8 cellular contexts compared by ENCODE assay signal in the genomic region with DNA sequence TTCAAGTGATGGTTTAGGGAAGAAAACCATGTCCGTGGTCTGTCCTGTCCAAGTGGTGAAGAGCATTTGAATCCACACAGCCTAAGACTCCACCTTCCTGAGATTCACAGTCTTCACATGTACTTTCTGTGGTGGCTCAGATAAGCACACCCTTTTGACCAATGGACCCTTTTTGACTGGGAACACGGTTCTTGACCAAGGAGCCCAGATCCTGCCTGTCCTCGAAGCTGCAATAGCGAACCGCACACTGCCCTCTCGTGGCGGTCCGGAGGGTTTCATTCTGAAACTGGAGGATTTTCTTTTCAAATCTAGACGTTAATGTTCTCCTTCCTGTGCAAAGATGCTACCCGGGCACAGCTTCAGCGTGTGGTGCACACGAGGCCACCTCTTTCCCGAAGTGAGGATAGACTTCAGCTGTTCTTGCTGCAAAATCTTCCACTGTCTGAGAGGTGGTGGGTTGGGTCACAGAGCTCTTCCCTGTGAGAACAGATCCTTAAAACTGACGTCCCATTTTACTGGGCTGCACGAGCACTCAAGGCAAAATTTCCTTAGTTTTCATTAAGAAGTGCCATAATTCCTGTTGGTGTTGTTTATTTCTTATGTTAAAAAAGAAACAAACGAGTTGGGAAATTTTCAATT.
A peak's percentile ranks its signal among the peaks of the same experiment; 100 is the strongest.
DNase-seq lines count a peak whose midpoint lies in the region; ATAC-seq and TF ChIP-seq lines count a peak whose summit lies in the region.

No MANE protein-coding gene starts in this region.

- H3K9me3 ChIP-seq in CD4-positive, alpha-beta T cell (ENCODE audit: control insufficient read depth, low read length) = no peaks in the 10 kb centered on the region
- H3K9me3 ChIP-seq in HCT116 (ENCODE audit: control insufficient read depth in 1 of 2, insufficient read depth in 1 of 2, low read depth in 1 of 2, low read length in 2 of 2) = no peaks in the 10 kb centered on the region
- no peaks in the 10 kb centered on the region for H3K9me3 ChIP-seq in left lung

- no peak overlapping the region for H3K27ac ChIP-seq in CD4-positive, alpha-beta T cell (ENCODE audit: low read depth, low read length)
- H3K27ac ChIP-seq in HCT116 (ENCODE audit: low read depth, low read length) (no peak overlapping the region), cingulate gyrus (ENCODE audit: low read depth, low read length) (peak overlapping the region; percentile 82), left lung (no peak overlapping the region)

- no peak overlapping the region for H3K27ac Mint-ChIP-seq in CD4-positive, alpha-beta T cell
- H3K27ac Mint-ChIP-seq in activated CD4-positive, alpha-beta T cell treated with anti-CD3 and anti-CD28 coated beads, Interleukin-2, amount 10 ng/mL, durations not matched to agents 7 days and 5 days = no peak overlapping the region

- H4K20me1 ChIP-seq in HCT116 (ENCODE audit: insufficient read depth) = no peaks in the 10 kb centered on the region

- H3K4me2 ChIP-seq in HCT116 (ENCODE audit: low read length) = no peak overlapping the region

- H3K9ac ChIP-seq in HCT116 (ENCODE audit: low read length) = no peak overlapping the region

- TF ChIP-seq CTCF in CD4-positive, alpha-beta T cell (IDR thresholded peaks at IDR 0.05) = peak; percentile 80
- TF ChIP-seq CTCF in HCT116 (IDR thresholded peaks at IDR 0.05 in 2 of 3, conservative IDR thresholded peaks at IDR 0.05 in 1 of 3; ENCODE audit: borderline replicate concordance in 1 of 3, insufficient read depth in 1 of 3, low read depth in 2 of 3, low read length in 2 of 3) (peak; percentile 75 to 87 (median 87)), left lung (IDR thresholded peaks at IDR 0.05) (peak; percentile 70 to 71)

- TF ChIP-seq RAD21 in HCT116 (IDR thresholded peaks at IDR 0.05; ENCODE audit: low read depth) = peak; percentile 98

- H3K4me3 ChIP-seq in HCT116 (replicated peaks in 1 of 2; ENCODE audit: low read depth in 1 of 2, low read length in 2 of 2) (no peak overlapping the region), left lung (no peak overlapping the region)

- intact Hi-C loops in CD4-positive, alpha-beta T cell (cut with DNase I, micrococcal nuclease) = loop anchor here (1.0 to 10.0 kb wide), 7 partner anchors 45 to 757 kb away; a partner anchor contains a TSS
- intact Hi-C loops in HCT116 (cut with micrococcal nuclease) = loop anchor here (1.0 to 10.0 kb wide), 4 partner anchors 91 to 757 kb away; a partner anchor contains a TSS
- intact Hi-C loops in left lung (cut with DNase I) = loop anchor here in 1 of 2 donors (10.0 kb wide), 1 partner anchor 307 kb away; no protein-coding TSS in a partner anchor

- no TSS peak for BruUV-seq in HCT116 (replicated peaks; lab: Mats Ljungman, UMichigan)

- no peak overlapping the region for H3K4me3 Mint-ChIP-seq in CD4-positive, alpha-beta T cell
- no peak overlapping the region for H3K4me3 Mint-ChIP-seq in activated CD4-positive, alpha-beta T cell treated with anti-CD3 and anti-CD28 coated beads, Interleukin-2, amount 10 ng/mL, durations not matched to agents 7 days and 5 days

- CTCF ChIA-PET in CD4-positive, alpha-beta T cell (lab: Charles Lee) = interaction anchor here (0.6 to 2.6 kb wide), 9 partner anchors 11 to 758 kb away, joined by 3 to 13 read pairs (median 3); no protein-coding TSS in a partner anchor
- CTCF ChIA-PET in HCT116 (lab: Charles Lee) = interaction anchor here (1.0 to 3.1 kb wide), 11 partner anchors 9 to 406 kb away, joined by 3 to 18 read pairs (median 4); no protein-coding TSS in a partner anchor
- CTCF ChIA-PET in activated CD4-positive, alpha-beta T cell treated with anti-CD3 and anti-CD28 coated beads, Interleukin-2, amount 10 ng/mL, durations not matched to agents 7 days and 5 days (lab: Charles Lee) = interaction anchor here (0.6 to 3.9 kb wide), 20 partner anchors 11 to 797 kb away, joined by 3 to 16 read pairs (median 3); no protein-coding TSS in a partner anchor

- H3K4me1 ChIP-seq in HCT116 (ENCODE audit: control insufficient read depth in 1 of 2, insufficient read depth in 2 of 2, low read length in 2 of 2) (peaks cover 26 to 43% of the 10 kb centered on the region in 2 experiments), left lung (peaks cover 6 to 27% of the 10 kb centered on the region in 2 donors)

- H3K36me3 Mint-ChIP-seq in CD4-positive, alpha-beta T cell (ENCODE audit: low read depth) = peaks cover 81% of the 10 kb centered on the region
- H3K36me3 Mint-ChIP-seq in activated CD4-positive, alpha-beta T cell treated with anti-CD3 and anti-CD28 coated beads, Interleukin-2, amount 10 ng/mL, durations not matched to agents 7 days and 5 days (ENCODE audit: low read depth) = peaks cover 48% of the 10 kb centered on the region

- no peak overlapping the region for H2AFZ ChIP-seq in HCT116 (ENCODE audit: low read depth, low read length, poor library complexity, severe bottlenecking)

- peak; percentile 67 for ATAC-seq in CD4-positive, alpha-beta T cell (ENCODE audit: poor library complexity)
- ATAC-seq in HCT116 = peak; percentile 44
- ATAC-seq in left lung = peak; percentile 70
- ATAC-seq in GM21423 (IDR thresholded peaks at IDR 0.05; ENCODE audit: unreplicated experiment) = no peak

- RAD21 ChIA-PET in HCT116 (lab: Charles Lee; ENCODE audit: low non-redundant PET in 1 of 2, low total read pairs in 2 of 2, uncharacterized antibody in 2 of 2, unreplicated experiment in 2 of 2) = interaction anchor here (0.6 to 0.9 kb wide), 2 partner anchors 29 to 89 kb away, joined by 3 read pairs; no protein-coding TSS in a partner anchor

- no peaks in the 10 kb centered on the region for H3K27me3 ChIP-seq in CD4-positive, alpha-beta T cell (ENCODE audit: control insufficient read depth, insufficient read depth, low read length)
- H3K27me3 ChIP-seq in HCT116 (ENCODE audit: insufficient read depth, low read length) = no peaks in the 10 kb centered on the region
- no peaks in the 10 kb centered on the region for H3K27me3 ChIP-seq in left lung

- no peaks in the 10 kb centered on the region for H3K9me3 Mint-ChIP-seq in CD4-positive, alpha-beta T cell
- no peaks in the 10 kb centered on the region for H3K9me3 Mint-ChIP-seq in activated CD4-positive, alpha-beta T cell treated with anti-CD3 and anti-CD28 coated beads, Interleukin-2, amount 10 ng/mL, durations not matched to agents 7 days and 5 days

- H3K27me3 Mint-ChIP-seq in CD4-positive, alpha-beta T cell = no peaks in the 10 kb centered on the region
- no peaks in the 10 kb centered on the region for H3K27me3 Mint-ChIP-seq in activated CD4-positive, alpha-beta T cell treated with anti-CD3 and anti-CD28 coated beads, Interleukin-2, amount 10 ng/mL, durations not matched to agents 7 days and 5 days

- TF ChIP-seq POLR2A in HCT116 (IDR thresholded peaks at IDR 0.05; ENCODE audit: borderline replicate concordance, extremely low read depth, insufficient read depth, insufficient read length) = no peak

- H3K9me2 ChIP-seq in HCT116 (ENCODE audit: insufficient read depth) = no peaks in the 10 kb centered on the region

- POLR2A ChIA-PET in CD4-positive, alpha-beta T cell (lab: Charles Lee) = interaction anchor here (1.3 to 2.4 kb wide), 2 partner anchors 46 to 89 kb away, joined by 4 to 9 read pairs; no protein-coding TSS in a partner anchor
- POLR2A ChIA-PET in HCT116 (lab: Charles Lee) = interaction anchor here (0.7 kb wide), 3 partner anchors 11 to 79 kb away, joined by 3 to 5 read pairs (median 3); no protein-coding TSS in a partner anchor
- POLR2A ChIA-PET in activated CD4-positive, alpha-beta T cell treated with anti-CD3 and anti-CD28 coated beads, Interleukin-2, amount 10 ng/mL, durations not matched to agents 7 days and 5 days (lab: Charles Lee) = interaction anchor here (0.6 to 1.2 kb wide), 2 partner anchors 14 to 109 kb away, joined by 3 to 4 read pairs; no protein-coding TSS in a partner anchor

- H3K36me3 ChIP-seq in HCT116 (ENCODE audit: control insufficient read depth in 1 of 2, insufficient read depth in 2 of 2, low read length in 2 of 2) = peaks cover 11 to 18% of the 10 kb centered on the region in 2 experiments; a peak in 3 of 4 replicates
- H3K36me3 ChIP-seq in left lung = peaks cover 0 to 24% of the 10 kb centered on the region in 2 donors

- peaks cover 6% of the 10 kb centered on the region for H3K4me1 Mint-ChIP-seq in CD4-positive, alpha-beta T cell (ENCODE audit: low read depth)
- peaks cover 32% of the 10 kb centered on the region for H3K4me1 Mint-ChIP-seq in activated CD4-positive, alpha-beta T cell treated with anti-CD3 and anti-CD28 coated beads, Interleukin-2, amount 10 ng/mL, durations not matched to agents 7 days and 5 days

- DNase-seq in CD4-positive, alpha-beta T cell = peak; percentile 44 to 74 (median 60)
- DNase-seq in HCT116 (ENCODE audit: low read depth, low spot score) (no peak), NCI-H524 treated with DMSO at 0.1 percent for 48 hours (lab: John Stamatoyannopoulos, UW) (peak; percentile 36), left lung (peak; percentile 68 to 88)
- peak; percentile 77 for DNase-seq in activated CD4-positive, alpha-beta T cell treated with anti-CD3 and anti-CD28 coated beads, Interleukin-2, amount 10 ng/mL, durations not matched to agents 7 days and 5 days
- peak; percentile 9 to 60 (median 35) for DNase-seq in stimulated activated CD4-positive, alpha-beta T cell treated with anti-CD3 and anti-CD28 coated beads, TNF-alpha, amount 100 ng/mL, for 1 hour (ENCODE audit: low read depth in 3 of 3, low spot score in 1 of 3)

- H3K79me2 ChIP-seq in HCT116 (ENCODE audit: insufficient read depth, low read length) = no peaks in the 10 kb centered on the region

TF ChIP-seq in HCT116, 20 proteins besides CTCF, POLR2A, EP300 and RAD21:
- TF ChIP-seq, protein P1, sequence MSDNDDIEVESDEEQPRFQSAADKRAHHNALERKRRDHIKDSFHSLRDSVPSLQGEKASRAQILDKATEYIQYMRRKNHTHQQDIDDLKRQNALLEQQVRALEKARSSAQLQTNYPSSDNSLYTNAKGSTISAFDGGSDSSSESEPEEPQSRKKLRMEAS (IDR thresholded peaks at IDR 0.05) = no peak
- peak; percentile 30 for TF ChIP-seq YY1 (IDR thresholded peaks at IDR 0.05; ENCODE audit: extremely low read depth, insufficient replicate concordance, low read depth, low read length)
